1 cellular context compared by ENCODE assay signal in the genomic region with DNA sequence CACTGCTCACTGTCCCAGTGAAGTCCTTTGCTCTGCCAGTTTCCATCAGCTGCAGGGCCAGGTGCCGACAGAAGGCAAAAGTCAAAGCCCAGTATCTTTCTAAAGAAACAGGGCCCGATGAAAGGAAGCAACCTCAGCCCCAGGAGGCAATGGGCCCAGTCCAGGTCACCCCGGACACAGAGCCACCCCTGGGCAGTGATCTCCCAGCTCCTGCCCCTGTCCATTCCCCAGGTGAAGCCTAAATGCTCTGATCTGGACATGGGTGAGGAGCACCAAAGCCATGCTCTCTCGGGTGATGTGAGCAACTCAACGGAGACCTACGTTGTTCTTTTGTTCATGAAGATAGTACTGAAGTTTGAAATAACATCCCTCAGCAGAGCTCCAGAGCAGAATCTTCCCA.
TF ChIP-seq lines count a peak whose summit lies in the region.

No MANE protein-coding gene starts in this region.

TF ChIP-seq in H1, 55 proteins besides CTCF, POLR2A, EP300 and RAD21:
- TF ChIP-seq TAF1 (IDR thresholded peaks at IDR 0.05; ENCODE audit: low read depth, low read length) (no peak), TEAD4 (IDR thresholded peaks at IDR 0.05; ENCODE audit: low read depth, low read length) (no peak), CBX5 (IDR thresholded peaks at IDR 0.05; ENCODE audit: low read depth, low read length) (no peak), FOSL1 (IDR thresholded peaks at IDR 0.05; ENCODE audit: insufficient read depth, low read depth, low read length) (no peak), HDAC6 (IDR thresholded peaks at IDR 0.05; ENCODE audit: low read depth, low read length) (no peak), TAF7 (optimal IDR thresholded peaks at IDR 0.05; ENCODE audit: borderline replicate concordance, low read depth, low read length) (no peak), POLR2AphosphoS5 (IDR thresholded peaks at IDR 0.05; ENCODE audit: low read depth, low read length) (no peak), SUZ12 (IDR thresholded peaks at IDR 0.05; ENCODE audit: low read length) (no peak), SP4 (IDR thresholded peaks at IDR 0.05; ENCODE audit: low read length) (no peak), POU5F1 (IDR thresholded peaks at IDR 0.05; ENCODE audit: low read depth, low read length) (no peak), BACH1 (IDR thresholded peaks at IDR 0.05; ENCODE audit: low read length) (no peak), JUN (IDR thresholded peaks at IDR 0.05; ENCODE audit: low read depth, low read length) (no peak), SAP30 (IDR thresholded peaks at IDR 0.05; ENCODE audit: insufficient read depth, insufficient replicate concordance, low read length) (no peak), CBX8 (IDR thresholded peaks at IDR 0.05; ENCODE audit: borderline replicate concordance, low read depth, low read length) (no peak)
- TF ChIP-seq, protein P1, sequence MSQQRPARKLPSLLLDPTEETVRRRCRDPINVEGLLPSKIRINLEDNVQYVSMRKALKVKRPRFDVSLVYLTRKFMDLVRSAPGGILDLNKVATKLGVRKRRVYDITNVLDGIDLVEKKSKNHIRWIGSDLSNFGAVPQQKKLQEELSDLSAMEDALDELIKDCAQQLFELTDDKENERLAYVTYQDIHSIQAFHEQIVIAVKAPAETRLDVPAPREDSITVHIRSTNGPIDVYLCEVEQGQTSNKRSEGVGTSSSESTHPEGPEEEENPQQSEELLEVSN (IDR thresholded peaks at IDR 0.05) = no peak
- TF ChIP-seq, protein P2, sequence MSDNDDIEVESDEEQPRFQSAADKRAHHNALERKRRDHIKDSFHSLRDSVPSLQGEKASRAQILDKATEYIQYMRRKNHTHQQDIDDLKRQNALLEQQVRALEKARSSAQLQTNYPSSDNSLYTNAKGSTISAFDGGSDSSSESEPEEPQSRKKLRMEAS (IDR thresholded peaks at IDR 0.05) = no peak
TF ChIP-seq in H1: peak in this region for 0.
